28 cellular contexts compared by ENCODE assay signal in the genomic region with DNA sequence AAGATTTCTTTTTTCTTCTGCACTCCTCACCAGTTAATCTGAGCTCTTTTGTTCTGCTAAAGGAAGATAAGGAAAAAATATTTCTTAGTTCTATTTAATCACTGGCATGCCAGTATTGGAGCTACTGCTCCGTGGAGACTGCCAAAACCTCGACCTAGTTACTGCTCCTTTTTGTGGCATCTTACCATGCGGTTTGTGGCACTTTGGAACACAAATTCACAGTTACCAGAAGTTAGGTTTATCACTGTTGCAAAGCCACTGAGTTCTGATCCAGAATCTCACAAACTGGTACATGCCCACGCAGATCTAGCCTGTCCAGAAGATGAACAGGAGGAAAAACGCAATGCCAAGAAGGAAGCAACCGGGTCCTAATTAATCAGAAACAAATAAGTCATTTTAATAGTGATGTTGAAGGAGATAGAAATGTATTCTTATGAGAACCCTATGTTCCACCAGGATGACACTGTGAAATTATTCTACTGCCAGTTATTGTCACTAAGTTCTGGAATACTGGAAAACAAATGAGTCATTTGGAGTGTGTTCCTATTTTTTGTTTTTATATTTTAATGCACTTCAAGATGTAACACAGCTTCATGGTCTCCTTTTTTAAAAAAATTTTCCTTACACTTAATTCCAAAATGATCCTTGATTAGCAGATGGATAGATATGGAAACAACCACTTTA.
A peak's percentile ranks its signal among the peaks of the same experiment; 100 is the strongest.
DNase-seq lines count a peak whose midpoint lies in the region; ATAC-seq and TF ChIP-seq lines count a peak whose summit lies in the region.
"Had no signal": no experiment of that assay in that cellular context is flagged by ENCODE, and none has a peak within 500 bp of the region (broad histone marks: within the 10 kb centered on the region; RNA-seq: fewer than 3 reads in every experiment).

No MANE protein-coding gene starts in this region.

- no peaks in the 10 kb centered on the region for H3K36me3 ChIP-seq in thoracic aorta
- H3K36me3 ChIP-seq: adrenal gland, left lung, neutrophil had no signal

- no peaks in the 10 kb centered on the region for H3K9me3 ChIP-seq in thoracic aorta
- H3K9me3 ChIP-seq: adrenal gland, left lung, neutrophil had no signal

- H3K27me3 ChIP-seq in thoracic aorta (replicated peaks; ENCODE audit: insufficient read depth), result no peaks in the 10 kb centered on the region
- H3K27me3 ChIP-seq: adrenal gland, left lung had no signal

- intact Hi-C loops in Right ventricle myocardium inferior (cut with DNase I) (no loop called here), cardiac septum (cut with DNase I) (no loop called here)

- peak; percentile 68 for ATAC-seq in Right ventricle myocardium inferior
- ATAC-seq in thoracic aorta (ENCODE audit: insufficient number of reproducible peaks, low FRiP score, low read depth), result no peak
- no peak for ATAC-seq in GM21526 (IDR thresholded peaks at IDR 0.05; ENCODE audit: low FRiP score, unreplicated experiment)
- no peak for ATAC-seq in HG02885 (IDR thresholded peaks at IDR 0.05; ENCODE audit: poor library complexity, unreplicated experiment)
- ATAC-seq: left lung; PC-3; stimulated activated naive B cell treated with anti-CD40 and anti-IgM and Interleukin-4, amounts not matched to agents 10 μg/mL and 1 μg/mL and 100 μg/mL, for 72 hours; T-helper 17 cell had no signal

- DNase-seq in Right ventricle myocardium inferior (ENCODE audit: missing footprints) (no peak), cardiac septum (ENCODE audit: low spot score) (no peak), coronary artery (ENCODE audit: low spot score) (no peak), middle frontal gyrus (ENCODE audit: extremely low spot score, low spot score) (peak; percentile 45), thoracic aorta (ENCODE audit: low spot score) (no peak)
- no peak for DNase-seq in stimulated activated CD8-positive, alpha-beta memory T cell treated with anti-CD3 and anti-CD28 coated beads, Interleukin-4, amount 100 ng/mL, for 48 hours
- DNase-seq: activated CD4-positive, alpha-beta memory T cell treated with anti-CD3 and anti-CD28 coated beads, Interleukin-2, amount 10 ng/mL, durations not matched to agents 7 days and 5 days; activated CD8-positive, alpha-beta memory T cell treated with anti-CD3 and anti-CD28 coated beads, Interleukin-2, amount 50 U/mL, for 4 hours; activated naive CD4-positive, alpha-beta T cell; adrenal gland; CD4-positive, alpha-beta T cell; effector CD4-positive, alpha-beta T cell; left lung; naive B cell; NCI-H1417; NCI-H2029; NCI-H524 treated with DMSO at 0.1 percent for 48 hours; NK-92 treated with Interleukin-12 subunit alpha and Interleukin-12 subunit beta, amount 100 ng/mL, for 24 hours; PC-3; stimulated activated CD4-positive, alpha-beta T cell treated with anti-CD3 and anti-CD28 coated beads, Interleukin-15, amount 100 ng/mL, for 24 hours; stimulated activated naive B cell treated with anti-CD40 and anti-IgM and Interleukin-4, amounts not matched to agents 10 μg/mL and 1 μg/mL and 100 μg/mL, for 72 hours; T-helper 17 cell had no signal

- H3K4me3 ChIP-seq in coronary artery (peak overlapping the region; percentile 31), thoracic aorta (peak overlapping the region; percentile 24)
- H3K4me3 ChIP-seq: adrenal gland, left lung had no signal

- no peak for TF ChIP-seq CTCF in coronary artery (IDR thresholded peaks at IDR 0.05)
- no peak for TF ChIP-seq CTCF in thoracic aorta (IDR thresholded peaks at IDR 0.05)

- H3K27ac ChIP-seq in coronary artery, result peak overlapping the region; percentile 46 to 75
- H3K27ac ChIP-seq in thoracic aorta, result no peak overlapping the region
- H3K27ac ChIP-seq: 22Rv1, adrenal gland, HL-60, KMS-11, left lung, neutrophil had no signal

- H3K4me1 ChIP-seq in thoracic aorta (ENCODE audit: control insufficient read depth in 1 of 2, low read depth in 2 of 2), result peaks cover 8 to 26% of the 10 kb centered on the region in 2 donors
- H3K4me1 ChIP-seq: adrenal gland, left lung had no signal

Comparison
In these comparisons a context has a peak if more than half of its experiments do, and no peak if none do; other contexts are left out.
1. H3K27ac ChIP-seq: peak in coronary artery (2 of 2); none in thoracic aorta (0 of 2).